ENCODE assay signal across 10 cellular contexts in the genomic region with DNA sequence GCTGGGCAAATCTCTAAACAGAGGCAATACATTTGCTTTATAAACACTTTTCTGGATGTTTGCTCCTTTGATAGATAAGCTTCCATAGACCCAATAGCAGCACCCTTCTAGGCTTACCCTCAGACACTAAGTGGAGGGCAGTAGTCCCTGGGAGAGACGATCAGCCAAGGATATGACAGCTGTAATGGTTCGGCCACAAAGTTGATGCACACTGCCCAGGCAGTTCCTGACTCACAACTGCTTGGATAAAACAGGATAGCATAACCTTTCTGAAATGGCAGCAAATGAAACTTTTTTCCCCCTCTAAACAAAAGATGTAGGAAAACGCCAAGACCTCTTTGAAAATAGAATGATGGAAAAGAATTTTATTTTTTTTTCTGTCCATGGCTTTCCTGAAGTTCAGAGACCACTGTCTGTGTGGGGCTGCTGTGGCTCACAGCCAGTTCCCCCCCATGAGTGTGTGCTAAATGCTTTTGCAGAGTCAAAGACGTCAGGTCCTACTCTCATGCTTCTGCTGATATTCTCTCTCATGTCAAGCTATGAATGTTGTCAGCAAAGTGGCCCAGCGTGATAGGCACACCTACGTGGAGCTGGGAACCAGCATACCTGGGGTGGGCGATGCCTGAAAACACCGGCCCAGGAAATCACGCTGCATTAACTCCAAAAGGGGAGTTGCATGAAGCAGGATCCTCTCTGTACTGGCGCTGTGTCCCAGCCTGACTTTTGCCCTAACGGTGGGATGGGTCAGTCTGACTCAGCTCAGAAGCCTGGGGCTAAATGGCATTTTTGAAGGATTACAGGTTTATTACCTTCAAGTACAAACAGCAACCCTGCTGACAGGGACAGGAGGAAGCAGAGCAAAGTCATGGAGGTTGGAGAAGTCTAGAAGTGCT.
DNase-seq lines count a peak whose midpoint lies in the region; ATAC-seq lines count a peak whose summit lies in the region.
"Had no signal": no experiment of that assay in that cellular context is flagged by ENCODE, and none has a peak within 500 bp of the region (broad histone marks: within the 10 kb centered on the region; RNA-seq: fewer than 3 reads in every experiment).

No MANE protein-coding gene starts in this region.

- H3K36me3 Mint-ChIP-seq in stimulated activated naive CD8-positive, alpha-beta T cell treated with anti-CD3 and anti-CD28 coated beads, Interleukin-15, Interleukin-2, amounts not matched to agents 100 ng/mL and 50 ng/mL, for 24 hours (ENCODE audit: low read depth), result no peaks in the 10 kb centered on the region

- H3K27me3 Mint-ChIP-seq in stimulated activated naive CD8-positive, alpha-beta T cell treated with anti-CD3 and anti-CD28 coated beads, Interleukin-15, Interleukin-2, amounts not matched to agents 100 ng/mL and 50 ng/mL, for 24 hours, result no peaks in the 10 kb centered on the region
- H3K27me3 Mint-ChIP-seq in stimulated activated naive CD8-positive, alpha-beta T cell treated with anti-CD3 and anti-CD28 coated beads, Interleukin-15, amount 100 ng/mL, for 72 hours, result no peaks in the 10 kb centered on the region

- DNase-seq in stimulated activated naive CD8-positive, alpha-beta T cell treated with anti-CD3 and anti-CD28 coated beads, Interleukin-15, amount 100 ng/mL, for 72 hours, result no peak
- DNase-seq in amniotic stem cell (lab: John Stamatoyannopoulos, UW), result peak; percentile 49
- peak; percentile 97 for DNase-seq in kidney tubule cell (ENCODE audit: low spot score)
- no peak for DNase-seq in nucleus accumbens (lab: John Stamatoyannopoulos, UW)
- no peak for DNase-seq in NOMO-1 (lab: John Stamatoyannopoulos, UW; ENCODE audit: unreplicated experiment in 2 of 2)
- DNase-seq in putamen (ENCODE audit: low spot score), result no peak
- DNase-seq: midbrain had no signal

- peak overlapping the region; percentile 55 for H3K27ac Mint-ChIP-seq in stimulated activated naive CD8-positive, alpha-beta T cell treated with anti-CD3 and anti-CD28 coated beads, Interleukin-15, Interleukin-2, amounts not matched to agents 100 ng/mL and 50 ng/mL, for 24 hours
- no peak overlapping the region for H3K27ac Mint-ChIP-seq in stimulated activated naive CD8-positive, alpha-beta T cell treated with anti-CD3 and anti-CD28 coated beads, Interleukin-15, amount 100 ng/mL, for 72 hours
- H3K27ac Mint-ChIP-seq: T-helper 1 cell treated with Interleukin-12 subunit alpha and Interleukin-12 subunit beta and Interleukin-4 antibody, amounts not matched to agents 30 μg/mL and 1 μg/mL, for 36 hours had no signal

- no peak overlapping the region for H3K4me3 Mint-ChIP-seq in stimulated activated naive CD8-positive, alpha-beta T cell treated with anti-CD3 and anti-CD28 coated beads, Interleukin-15, Interleukin-2, amounts not matched to agents 100 ng/mL and 50 ng/mL, for 24 hours
- no peak overlapping the region for H3K4me3 Mint-ChIP-seq in stimulated activated naive CD8-positive, alpha-beta T cell treated with anti-CD3 and anti-CD28 coated beads, Interleukin-15, amount 100 ng/mL, for 72 hours
- H3K4me3 Mint-ChIP-seq: T-helper 1 cell treated with Interleukin-12 subunit alpha and Interleukin-12 subunit beta and Interleukin-4 antibody, amounts not matched to agents 30 μg/mL and 1 μg/mL, for 36 hours had no signal

- no peak for ATAC-seq in stimulated activated naive CD8-positive, alpha-beta T cell treated with anti-CD3 and anti-CD28 coated beads, Interleukin-15, amount 100 ng/mL, for 72 hours
- ATAC-seq in GM18907 (IDR thresholded peaks at IDR 0.05; ENCODE audit: unreplicated experiment), result no peak

- H3K9me3 Mint-ChIP-seq in stimulated activated naive CD8-positive, alpha-beta T cell treated with anti-CD3 and anti-CD28 coated beads, Interleukin-15, Interleukin-2, amounts not matched to agents 100 ng/mL and 50 ng/mL, for 24 hours, result no peaks in the 10 kb centered on the region
- H3K9me3 Mint-ChIP-seq in stimulated activated naive CD8-positive, alpha-beta T cell treated with anti-CD3 and anti-CD28 coated beads, Interleukin-15, amount 100 ng/mL, for 72 hours, result no peaks in the 10 kb centered on the region
- H3K9me3 Mint-ChIP-seq: T-helper 1 cell treated with Interleukin-12 subunit alpha and Interleukin-12 subunit beta and Interleukin-4 antibody, amounts not matched to agents 30 μg/mL and 1 μg/mL, for 36 hours had no signal

- H3K4me1 Mint-ChIP-seq in stimulated activated naive CD8-positive, alpha-beta T cell treated with anti-CD3 and anti-CD28 coated beads, Interleukin-15, Interleukin-2, amounts not matched to agents 100 ng/mL and 50 ng/mL, for 24 hours (ENCODE audit: low read depth), result peaks cover 24% of the 10 kb centered on the region
- peaks cover 12% of the 10 kb centered on the region for H3K4me1 Mint-ChIP-seq in stimulated activated naive CD8-positive, alpha-beta T cell treated with anti-CD3 and anti-CD28 coated beads, Interleukin-15, amount 100 ng/mL, for 72 hours

Comparison
In these comparisons a context has a peak if more than half of its experiments do, and no peak if none do; other contexts are left out.
1. DNase-seq: peak in amniotic stem cell (single experiment) and kidney tubule cell (single experiment); none in stimulated activated naive CD8-positive, alpha-beta T cell treated with anti-CD3 and anti-CD28 coated beads, Interleukin-15, amount 100 ng/mL, for 72 hours (0 of 2), nucleus accumbens (0 of 56), NOMO-1 (0 of 2) and putamen (single experiment).